In genomic region chr20:3022559-3023489, GRCh38 we compare ENCODE assay signal across 14 cellular contexts. TPM values are rescaled to one million over a fixed set of nuclear protein-coding genes. Genes with fewer than 3 reads are reported as not detected.
"Had no signal": no experiment of that assay in that cellular context is flagged by ENCODE, and none has a peak within 500 bp of the region (broad histone marks: within the 10 kb centered on the region; RNA-seq: fewer than 3 reads in every experiment).

No MANE protein-coding gene starts in this region.

RNA-seq across cellular contexts. Expression of gene GNRH2, which starts 20.6 kb away (rescaled TPM):
- total RNA-seq: cerebellum, kidney epithelial cell, renal cortical epithelial cell, smooth muscle cell, temporal lobe, transverse colon had no signal
- polyA plus RNA-seq: smooth muscle cell had no signal

RNA-seq across cellular contexts. Expression of gene OXT, which starts 48.6 kb away (rescaled TPM):
- total RNA-seq: activated CD4-positive, alpha-beta T cell treated with anti-CD3 and anti-CD28 coated beads, Interleukin-2, amount 10 ng/mL, durations not matched to agents 7 days and 5 days; activated CD8-positive, alpha-beta T cell treated with anti-CD3 and anti-CD28 coated beads, Interleukin-2, amount 10 ng/mL, durations not matched to agents 7 days and 5 days; activated T-helper 2 cell treated with anti-CD3 and anti-CD28 coated beads, Interferon-gamma antibody, Interleukin-2, Interleukin-4, amounts not matched to agents 10 μg/mL and 5 μg/mL and 100 μg/mL, durations not matched to agents 14 hours and 24 hours and 36 hours; cerebellum; kidney epithelial cell; lung; natural killer cell treated with Interleukin-12 subunit alpha and Interleukin-12 subunit beta and Interleukin-15 and Interleukin-18, amount 100 ng/mL, for 72 hours; renal cortical epithelial cell; sigmoid colon; smooth muscle cell; T-helper 2 cell treated with Interferon-gamma antibody and Interleukin-4, amounts not matched to agents 100 ng/mL and 5 ng/mL, for 36 hours; temporal lobe; transverse colon had no signal
- polyA plus RNA-seq: lung, SK-N-SH had no signal
